In the genomic region with DNA sequence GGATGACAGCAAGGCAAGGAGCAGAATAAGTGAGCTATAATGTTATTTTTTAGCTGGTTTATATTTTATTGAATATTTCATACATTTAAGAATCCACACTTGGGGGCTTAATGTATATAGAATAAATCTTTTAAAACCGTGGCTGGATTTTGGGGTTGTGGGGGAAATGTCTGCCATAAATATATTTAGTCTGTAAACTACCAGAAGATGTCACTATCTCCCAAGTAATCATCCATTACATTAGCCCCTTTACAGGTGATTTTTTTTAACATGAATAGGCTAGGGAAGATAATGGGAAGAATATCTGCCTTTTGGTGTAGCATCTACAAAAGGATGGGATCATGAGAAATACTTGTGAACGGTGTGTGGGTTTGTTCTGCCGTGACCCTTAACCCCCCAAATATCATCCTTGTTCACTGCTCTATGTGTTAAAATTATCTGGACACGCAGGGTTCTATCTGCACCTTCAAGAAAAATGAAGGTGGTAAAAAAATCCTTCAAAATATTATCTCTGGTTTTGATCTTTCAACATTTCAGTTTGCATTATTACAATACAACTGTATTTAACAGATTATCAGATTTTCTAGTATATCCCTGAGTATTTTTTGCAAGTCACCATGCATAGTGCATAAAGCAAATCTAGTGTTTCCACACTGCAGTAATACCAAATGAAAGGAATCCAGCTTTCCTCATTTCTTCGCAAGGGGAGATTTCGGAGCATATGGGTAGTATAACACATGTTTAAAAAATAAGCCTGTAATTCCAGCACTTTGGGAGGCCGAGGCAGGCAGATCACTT, we compare ENCODE assay signal across 9 cellular contexts. TPM values are rescaled to one million over a fixed set of nuclear protein-coding genes. Genes with fewer than 3 reads are reported as not detected.
DNase-seq lines count a peak whose midpoint lies in the region; ATAC-seq, FAIRE-seq and TF ChIP-seq lines count a peak whose summit lies in the region.
"Had no signal": no experiment of that assay in that cellular context is flagged by ENCODE, and none has a peak within 500 bp of the region (broad histone marks: within the 10 kb centered on the region; RNA-seq: fewer than 3 reads in every experiment).

No MANE protein-coding gene starts in this region.

- no peak overlapping the region for H3K27ac Mint-ChIP-seq in activated T-helper 1 cell treated with anti-CD3 and anti-CD28 coated beads, Interleukin-12 subunit alpha, Interleukin-12 subunit beta, Interleukin-2, Interleukin-4 antibody, amounts not matched to agents 30 ng/mL and 10 ng/mL and 1 ng/mL, durations not matched to agents 14 hours and 24 hours and 36 hours
- no peak overlapping the region for H3K27ac Mint-ChIP-seq in T-helper 2 cell treated with Interferon-gamma antibody and Interleukin-4, amounts not matched to agents 5 μg/mL and 100 μg/mL, for 36 hours

- CTCF ChIA-PET in SK-N-SH (lab: Yijun Ruan, JAX), result interaction anchor here (0.5 to 4.1 kb wide), 45 partner anchors 10 to 1289 kb away, joined by 3 to 61 read pairs (median 3); a partner anchor contains a TSS

- peaks cover 16% of the 10 kb centered on the region for H3K27me3 Mint-ChIP-seq in activated T-helper 1 cell treated with anti-CD3 and anti-CD28 coated beads, Interleukin-12 subunit alpha, Interleukin-12 subunit beta, Interleukin-2, Interleukin-4 antibody, amounts not matched to agents 30 ng/mL and 10 ng/mL and 1 ng/mL, durations not matched to agents 14 hours and 24 hours and 36 hours (ENCODE audit: insufficient read depth)
- H3K27me3 Mint-ChIP-seq in T-helper 2 cell treated with Interferon-gamma antibody and Interleukin-4, amounts not matched to agents 5 μg/mL and 100 μg/mL, for 36 hours (ENCODE audit: low read depth), result peaks cover 9% of the 10 kb centered on the region

- H3K4me2 ChIP-seq in SK-N-SH (no peak overlapping the region), keratinocyte (ENCODE audit: control insufficient read depth, extremely low read depth, insufficient read depth, low read depth, low read length) (no peak overlapping the region)

- H3K79me2 ChIP-seq in SK-N-SH (ENCODE audit: insufficient read depth), result no peaks in the 10 kb centered on the region
- no peaks in the 10 kb centered on the region for H3K79me2 ChIP-seq in keratinocyte (ENCODE audit: control insufficient read depth, insufficient read depth, low read length)

- ATAC-seq in GM19023 (IDR thresholded peaks at IDR 0.05; ENCODE audit: unreplicated experiment) (no peak), GM19328 (IDR thresholded peaks at IDR 0.05; ENCODE audit: unreplicated experiment) (no peak)

- no peak for FAIRE-seq in keratinocyte (lab: Jason Lieb, UNC)

- no peaks in the 10 kb centered on the region for H3F3A ChIP-seq in SK-N-SH (replicated peaks; ENCODE audit: insufficient read depth)

- H4K20me1 ChIP-seq in SK-N-SH (ENCODE audit: insufficient read depth) (no peaks in the 10 kb centered on the region), keratinocyte (ENCODE audit: control insufficient read depth, extremely low read depth, insufficient read depth, low read length) (no peaks in the 10 kb centered on the region)

- no peak overlapping the region for H3K4me3 Mint-ChIP-seq in activated T-helper 1 cell treated with anti-CD3 and anti-CD28 coated beads, Interleukin-12 subunit alpha, Interleukin-12 subunit beta, Interleukin-2, Interleukin-4 antibody, amounts not matched to agents 30 ng/mL and 10 ng/mL and 1 ng/mL, durations not matched to agents 14 hours and 24 hours and 36 hours
- no peak overlapping the region for H3K4me3 Mint-ChIP-seq in T-helper 2 cell treated with Interferon-gamma antibody and Interleukin-4, amounts not matched to agents 5 μg/mL and 100 μg/mL, for 36 hours

- H3K36me3 Mint-ChIP-seq in activated T-helper 1 cell treated with anti-CD3 and anti-CD28 coated beads, Interleukin-12 subunit alpha, Interleukin-12 subunit beta, Interleukin-2, Interleukin-4 antibody, amounts not matched to agents 30 ng/mL and 10 ng/mL and 1 ng/mL, durations not matched to agents 14 hours and 24 hours and 36 hours (ENCODE audit: low read depth), result no peaks in the 10 kb centered on the region
- H3K36me3 Mint-ChIP-seq in T-helper 2 cell treated with Interferon-gamma antibody and Interleukin-4, amounts not matched to agents 5 μg/mL and 100 μg/mL, for 36 hours (ENCODE audit: low read depth), result no peaks in the 10 kb centered on the region

- no peak overlapping the region for H3K27ac ChIP-seq in SK-N-SH (ENCODE audit: low read depth in 2 of 2, low read length in 1 of 2)
- H3K27ac ChIP-seq in keratinocyte (ENCODE audit: control insufficient read depth, insufficient read depth, low read length), result no peak overlapping the region
- H3K27ac ChIP-seq: epithelial cell of prostate had no signal

- no peaks in the 10 kb centered on the region for H3K27me3 ChIP-seq in SK-N-SH (ENCODE audit: insufficient read depth)
- no peaks in the 10 kb centered on the region for H3K27me3 ChIP-seq in keratinocyte (ENCODE audit: control insufficient read depth, extremely low read depth, insufficient read depth, low read length)

- intact Hi-C loops in activated T-helper 1 cell treated with anti-CD3 and anti-CD28 coated beads, Interleukin-12 subunit alpha, Interleukin-12 subunit beta, Interleukin-2, Interleukin-4 antibody, amounts not matched to agents 30 ng/mL and 10 ng/mL and 1 ng/mL, durations not matched to agents 14 hours and 24 hours and 36 hours (cut with micrococcal nuclease), result loop anchor here (10.0 kb wide), 1 partner anchor 386 kb away; no protein-coding TSS in a partner anchor

- POLR2A ChIA-PET in SK-N-SH (lab: Yijun Ruan, JAX), result no interaction called here

- DNase-seq in COR-L47 (lab: John Stamatoyannopoulos, UW) (peak; percentile 30), SK-N-SH (peak; percentile 55), keratinocyte (ENCODE audit: low read depth, low spot score) (no peak)
- peak; percentile 15 for DNase-seq in Jurkat, Clone E6-1 (ENCODE audit: low read depth, low spot score)
- DNase-seq in activated T-helper 1 cell treated with anti-CD3 and anti-CD28 coated beads, Interleukin-12 subunit alpha, Interleukin-12 subunit beta, Interleukin-2, Interleukin-4 antibody, amounts not matched to agents 30 ng/mL and 10 ng/mL and 1 ng/mL, durations not matched to agents 14 hours and 24 hours and 36 hours (ENCODE audit: low spot score), result no peak
- DNase-seq in T-helper 2 cell treated with Interferon-gamma antibody and Interleukin-4, amounts not matched to agents 5 μg/mL and 100 μg/mL, for 36 hours (ENCODE audit: low spot score), result no peak

- H3K9me2 ChIP-seq in SK-N-SH, result no peaks in the 10 kb centered on the region

- dilution Hi-C loops in keratinocyte (cut with MboI; ENCODE audit: extremely low pct_ligation_motif_present, low sequenced_read_pairs), result no loop called here

- H3K4me1 ChIP-seq in SK-N-SH (ENCODE audit: control insufficient read depth in 1 of 2, insufficient read depth in 2 of 2, low read depth in 1 of 2, low read length in 1 of 2), result no peaks in the 10 kb centered on the region
- no peaks in the 10 kb centered on the region for H3K4me1 ChIP-seq in keratinocyte (ENCODE audit: control insufficient read depth, extremely low read depth, insufficient read depth, low read length)

- H3K36me3 ChIP-seq in SK-N-SH (replicated peaks in 1 of 2; ENCODE audit: control insufficient read depth in 1 of 2, insufficient read depth in 2 of 2, low read length in 1 of 2), result no peaks in the 10 kb centered on the region
- H3K36me3 ChIP-seq in keratinocyte (ENCODE audit: control insufficient read depth in 2 of 2, extremely low read depth in 1 of 2, insufficient read depth in 2 of 2, low read length in 2 of 2), result no peaks in the 10 kb centered on the region

- TF ChIP-seq RAD21 in SK-N-SH (IDR thresholded peaks at IDR 0.05; ENCODE audit: low read length), result peak; percentile 82

- H2AFZ ChIP-seq in SK-N-SH (ENCODE audit: low read depth) (no peak overlapping the region), keratinocyte (ENCODE audit: control insufficient read depth, low read length) (no peak overlapping the region)

- TF ChIP-seq EP300 in SK-N-SH (IDR thresholded peaks at IDR 0.05; ENCODE audit: borderline replicate concordance in 1 of 2, low read depth in 1 of 2, low read length in 1 of 2), result no peak

- peak; percentile 69 for TF ChIP-seq CTCF in SK-N-SH (IDR thresholded peaks at IDR 0.05)
- TF ChIP-seq CTCF in keratinocyte (optimal IDR thresholded peaks at IDR 0.05 in 1 of 3, IDR thresholded peaks at IDR 0.05 in 1 of 3, conservative IDR thresholded peaks at IDR 0.05 in 1 of 3; ENCODE audit: extremely low read depth in 1 of 3, insufficient read depth in 2 of 3, low read length in 3 of 3), result peak in 2 of 3 experiments; percentile 18 to 29

- H3K9ac ChIP-seq in SK-N-SH, result no peak overlapping the region
- H3K9ac ChIP-seq in keratinocyte (ENCODE audit: control insufficient read depth, extremely low read depth, insufficient read depth, low read length), result no peak overlapping the region

- no peaks in the 10 kb centered on the region for H3K4me1 Mint-ChIP-seq in activated T-helper 1 cell treated with anti-CD3 and anti-CD28 coated beads, Interleukin-12 subunit alpha, Interleukin-12 subunit beta, Interleukin-2, Interleukin-4 antibody, amounts not matched to agents 30 ng/mL and 10 ng/mL and 1 ng/mL, durations not matched to agents 14 hours and 24 hours and 36 hours (ENCODE audit: low read depth)
- no peaks in the 10 kb centered on the region for H3K4me1 Mint-ChIP-seq in T-helper 2 cell treated with Interferon-gamma antibody and Interleukin-4, amounts not matched to agents 5 μg/mL and 100 μg/mL, for 36 hours (ENCODE audit: low read depth)

- no peaks in the 10 kb centered on the region for H3K9me3 Mint-ChIP-seq in activated T-helper 1 cell treated with anti-CD3 and anti-CD28 coated beads, Interleukin-12 subunit alpha, Interleukin-12 subunit beta, Interleukin-2, Interleukin-4 antibody, amounts not matched to agents 30 ng/mL and 10 ng/mL and 1 ng/mL, durations not matched to agents 14 hours and 24 hours and 36 hours
- no peaks in the 10 kb centered on the region for H3K9me3 Mint-ChIP-seq in T-helper 2 cell treated with Interferon-gamma antibody and Interleukin-4, amounts not matched to agents 5 μg/mL and 100 μg/mL, for 36 hours

- no peaks in the 10 kb centered on the region for H3K9me1 ChIP-seq in keratinocyte (ENCODE audit: control insufficient read depth, extremely low read depth, insufficient read depth, low read length)

- no peak overlapping the region for H3K4me3 ChIP-seq in Jurkat, Clone E6-1 (ENCODE audit: low read length)
- H3K4me3 ChIP-seq in SK-N-SH (ENCODE audit: low read depth in 2 of 2, low read length in 1 of 2) (no peak overlapping the region), keratinocyte (ENCODE audit: control insufficient read depth in 2 of 3, extremely low read depth in 1 of 3, insufficient read depth in 2 of 3, low read depth in 1 of 3, low read length in 3 of 3) (no peak overlapping the region)

- 74% methylated on average over 7 of the region's 7 CpGs for WGBS in SK-N-SH (ENCODE audit: low lambda C conversion rate)

- H3K9me3 ChIP-seq in SK-N-SH, result no peaks in the 10 kb centered on the region
- H3K9me3 ChIP-seq in keratinocyte (ENCODE audit: control insufficient read depth, low read depth, low read length), result no peaks in the 10 kb centered on the region

RNA-seq across cellular contexts. Expression of a gene that starts 8.0 kb away (rescaled TPM):
- not detected for polyA plus RNA-seq in Jurkat, Clone E6-1 (2012; ENCODE audit: insufficient read depth, insufficient read length)
- 0.11 TPM in 1 of 2 replicates, not detected in the other for polyA plus RNA-seq in SK-N-SH (2012; rRNA removed)
- polyA plus RNA-seq in SK-N-SH (2012; cell fraction: cytosol; rRNA removed), result under 0.01 and 0.03 TPM in 2 replicates
- polyA plus RNA-seq in SK-N-SH (2012; cell fraction: nucleus; rRNA removed), result 0.05 TPM in 1 of 2 replicates, not detected in the other
- not detected in 3 replicates for polyA plus RNA-seq in keratinocyte
- not detected for polyA plus RNA-seq in keratinocyte (2011; ENCODE audit: low read depth)
- not detected in 2 replicates for polyA plus RNA-seq in keratinocyte (2011; cell fraction: cytosol; rRNA removed)
- polyA plus RNA-seq in keratinocyte (2011; cell fraction: nucleus; rRNA removed), result not detected in 2 replicates
- not detected in 2 replicates for polyA plus RNA-seq in keratinocyte (2012; ENCODE audit: low replicate concordance)
- polyA minus RNA-seq in keratinocyte, result not detected in 3 replicates
- not detected for polyA minus RNA-seq in keratinocyte (2011; cell fraction: cytosol; rRNA and poly(A)+ RNA removed)
- not detected in 2 replicates for polyA minus RNA-seq in keratinocyte (2011; cell fraction: nucleus; rRNA and poly(A)+ RNA removed)
- not detected in 2 replicates for total RNA-seq in activated T-helper 1 cell treated with anti-CD3 and anti-CD28 coated beads, Interleukin-12 subunit alpha, Interleukin-12 subunit beta, Interleukin-2, Interleukin-4 antibody, amounts not matched to agents 30 ng/mL and 10 ng/mL and 1 ng/mL, durations not matched to agents 14 hours and 24 hours and 36 hours

Comparison
In these comparisons a context has a peak if more than half of its experiments do, and no peak if none do; other contexts are left out.
1. DNase-seq: peak in COR-L47 (single experiment), Jurkat, Clone E6-1 (single experiment) and SK-N-SH (single experiment); none in keratinocyte (single experiment), activated T-helper 1 cell treated with anti-CD3 and anti-CD28 coated beads, Interleukin-12 subunit alpha, Interleukin-12 subunit beta, Interleukin-2, Interleukin-4 antibody, amounts not matched to agents 30 ng/mL and 10 ng/mL and 1 ng/mL, durations not matched to agents 14 hours and 24 hours and 36 hours (single experiment) and T-helper 2 cell treated with Interferon-gamma antibody and Interleukin-4, amounts not matched to agents 5 μg/mL and 100 μg/mL, for 36 hours (single experiment).